Comparison of ENCODE assay signal across 10 cellular contexts in genomic region chr7:134602921-134603394, GRCh38. TPM values are rescaled to one million over a fixed set of nuclear protein-coding genes. Genes with fewer than 3 reads are reported as not detected.
A peak's percentile ranks its signal among the peaks of the same experiment; 100 is the strongest.
DNase-seq lines count a peak whose midpoint lies in the region; ATAC-seq and TF ChIP-seq lines count a peak whose summit lies in the region.
"Had no signal": no experiment of that assay in that cellular context is flagged by ENCODE, and none has a peak within 500 bp of the region (broad histone marks: within the 10 kb centered on the region; RNA-seq: fewer than 3 reads in every experiment).

No MANE protein-coding gene starts in this region.

- peaks cover 3% of the 10 kb centered on the region for H3K4me1 Mint-ChIP-seq in activated naive CD8-positive, alpha-beta T cell treated with anti-CD3 and anti-CD28 coated beads for 36 hours
- H3K4me1 Mint-ChIP-seq in stimulated activated effector memory CD8-positive, alpha-beta T cell treated with anti-CD3 and anti-CD28 coated beads, Interleukin-12 subunit alpha, Interleukin-12 subunit beta, amount 100 ng/mL, for 72 hours: peaks cover 6% of the 10 kb centered on the region

- peak overlapping the region; percentile 18 for H3K9ac ChIP-seq in adipocyte (ENCODE audit: low read length)

- H3K27ac Mint-ChIP-seq in activated naive CD8-positive, alpha-beta T cell treated with anti-CD3 and anti-CD28 coated beads for 36 hours: no peak overlapping the region
- H3K27ac Mint-ChIP-seq in stimulated activated effector memory CD8-positive, alpha-beta T cell treated with anti-CD3 and anti-CD28 coated beads, Interleukin-12 subunit alpha, Interleukin-12 subunit beta, amount 100 ng/mL, for 72 hours: no peak overlapping the region

- peaks cover 29% of the 10 kb centered on the region for H3K4me1 ChIP-seq in adipocyte (ENCODE audit: control insufficient read depth, insufficient read depth, low read length)
- peaks cover 20% of the 10 kb centered on the region for H3K4me1 ChIP-seq in suprapubic skin

- TF ChIP-seq CTCF in suprapubic skin (IDR thresholded peaks at IDR 0.05): no peak

- H3K27me3 Mint-ChIP-seq in activated naive CD8-positive, alpha-beta T cell treated with anti-CD3 and anti-CD28 coated beads for 36 hours: peaks cover 54% of the 10 kb centered on the region

- TF ChIP-seq POLR2A in suprapubic skin (IDR thresholded peaks at IDR 0.05): no peak

- TF ChIP-seq EP300 in suprapubic skin (IDR thresholded peaks at IDR 0.05): no peak

- DNase-seq in M059J (ENCODE audit: low read depth) (peak; percentile 65), adipocyte (ENCODE audit: low read depth) (no peak), kidney tubule cell (ENCODE audit: low spot score) (peak; percentile 32), suprapubic skin (ENCODE audit: low spot score in 2 of 2) (no peak), NCI-H2029 (lab: John Stamatoyannopoulos, UW) (no peak), NCI-H510A treated with DMSO at 0.1 percent for 48 hours (lab: John Stamatoyannopoulos, UW) (no peak)
- no peak for DNase-seq in activated naive CD8-positive, alpha-beta T cell treated with anti-CD3 and anti-CD28 coated beads for 36 hours
- no peak for DNase-seq in stimulated activated effector memory CD8-positive, alpha-beta T cell treated with anti-CD3 and anti-CD28 coated beads, Interleukin-12 subunit alpha, Interleukin-12 subunit beta, amount 100 ng/mL, for 72 hours (ENCODE audit: low spot score in 2 of 2)
- DNase-seq: activated CD4-positive, alpha-beta T cell treated with anti-CD3 and anti-CD28 coated beads for 4 hours had no signal

- ATAC-seq in stimulated activated effector memory CD8-positive, alpha-beta T cell treated with anti-CD3 and anti-CD28 coated beads, Interleukin-12 subunit alpha, Interleukin-12 subunit beta, amount 100 ng/mL, for 72 hours: no peak

- peaks cover 2% of the 10 kb centered on the region for H3K9me3 Mint-ChIP-seq in activated naive CD8-positive, alpha-beta T cell treated with anti-CD3 and anti-CD28 coated beads for 36 hours
- H3K9me3 Mint-ChIP-seq in stimulated activated effector memory CD8-positive, alpha-beta T cell treated with anti-CD3 and anti-CD28 coated beads, Interleukin-12 subunit alpha, Interleukin-12 subunit beta, amount 100 ng/mL, for 72 hours: peaks cover 4% of the 10 kb centered on the region

- peaks cover 9% of the 10 kb centered on the region for H3K9me3 ChIP-seq in adipocyte (ENCODE audit: control insufficient read depth, low read length)
- no peaks in the 10 kb centered on the region for H3K9me3 ChIP-seq in suprapubic skin

- H3K27ac ChIP-seq in suprapubic skin: peak overlapping the region; percentile 37

- WGBS in suprapubic skin: 24% methylated on average over 10 of the region's 10 CpGs

- H3K4me3 ChIP-seq in adipocyte (ENCODE audit: low read length) (peak overlapping the region; percentile 0), suprapubic skin (no peak overlapping the region)

- H3K4me3 Mint-ChIP-seq in activated naive CD8-positive, alpha-beta T cell treated with anti-CD3 and anti-CD28 coated beads for 36 hours: no peak overlapping the region
- H3K4me3 Mint-ChIP-seq in stimulated activated effector memory CD8-positive, alpha-beta T cell treated with anti-CD3 and anti-CD28 coated beads, Interleukin-12 subunit alpha, Interleukin-12 subunit beta, amount 100 ng/mL, for 72 hours: no peak overlapping the region

- H3K36me3 ChIP-seq in adipocyte (ENCODE audit: control insufficient read depth, insufficient read depth, low read length, severe bottlenecking) (no peaks in the 10 kb centered on the region), suprapubic skin (no peaks in the 10 kb centered on the region)

- peaks cover 1% of the 10 kb centered on the region for H3K36me3 Mint-ChIP-seq in activated naive CD8-positive, alpha-beta T cell treated with anti-CD3 and anti-CD28 coated beads for 36 hours
- H3K36me3 Mint-ChIP-seq in stimulated activated effector memory CD8-positive, alpha-beta T cell treated with anti-CD3 and anti-CD28 coated beads, Interleukin-12 subunit alpha, Interleukin-12 subunit beta, amount 100 ng/mL, for 72 hours: no peaks in the 10 kb centered on the region

- H3K27me3 ChIP-seq in adipocyte (replicated peaks; ENCODE audit: control insufficient read depth, insufficient read depth, low read length) (no peaks in the 10 kb centered on the region), suprapubic skin (no peaks in the 10 kb centered on the region)

RNA-seq across cellular contexts. Expression of gene BPGM, which starts 43.7 kb away (rescaled TPM):
- total RNA-seq in M059J (2014; rRNA removed; shearing (Covaris generic)): 36.4 and 39.6 TPM in 2 replicates
- total RNA-seq in suprapubic skin: 10 to 100 TPM in 3 of 4 donors, 1 to 10 TPM in 1; 9.8 to 13.3 (median 12.5) TPM
- 10 to 100 TPM; 16.3 to 17.4 TPM for total RNA-seq in activated naive CD8-positive, alpha-beta T cell treated with anti-CD3 and anti-CD28 coated beads for 36 hours

RNA-seq across cellular contexts. Expression of gene AKR1B15, which starts 54.0 kb away (rescaled TPM):
- total RNA-seq in M059J (2014; rRNA removed; shearing (Covaris generic)): 0.57 and 1.6 TPM in 2 replicates
- total RNA-seq in suprapubic skin: 1 to 10 TPM in 1 of 4 donors, not detected in 3; 1.1 TPM
- not detected for total RNA-seq in activated naive CD8-positive, alpha-beta T cell treated with anti-CD3 and anti-CD28 coated beads for 36 hours
- total RNA-seq: urinary bladder had no signal

Comparison
In these comparisons a context has a peak if more than half of its experiments do, and no peak if none do; other contexts are left out.
1. DNase-seq: peak in M059J (single experiment) and kidney tubule cell (single experiment); none in adipocyte (single experiment), suprapubic skin (0 of 2), NCI-H2029 (single experiment), activated naive CD8-positive, alpha-beta T cell treated with anti-CD3 and anti-CD28 coated beads for 36 hours (single experiment), stimulated activated effector memory CD8-positive, alpha-beta T cell treated with anti-CD3 and anti-CD28 coated beads, Interleukin-12 subunit alpha, Interleukin-12 subunit beta, amount 100 ng/mL, for 72 hours (0 of 2) and NCI-H510A treated with DMSO at 0.1 percent for 48 hours (single experiment).